12 cellular contexts compared by ENCODE assay signal in genomic region chr1:6178751-6179563, GRCh38. TPM values are rescaled to one million over a fixed set of nuclear protein-coding genes. Genes with fewer than 3 reads are reported as not detected.
DNase-seq lines count a peak whose midpoint lies in the region; ATAC-seq and TF ChIP-seq lines count a peak whose summit lies in the region.
"Had no signal": no experiment of that assay in that cellular context is flagged by ENCODE, and none has a peak within 500 bp of the region (broad histone marks: within the 10 kb centered on the region; RNA-seq: fewer than 3 reads in every experiment).

No MANE protein-coding gene starts in this region.

- peaks cover 35% of the 10 kb centered on the region for H3K27me3 Mint-ChIP-seq in HFFc6 (ENCODE audit: insufficient read depth)
- peaks cover 21% of the 10 kb centered on the region for H3K27me3 Mint-ChIP-seq in chondrocyte (ENCODE audit: low read depth)
- peaks cover 25 to 34% of the 10 kb centered on the region in 2 donors for H3K27me3 Mint-ChIP-seq in natural killer cell treated with Interleukin-12 subunit alpha and Interleukin-12 subunit beta and Interleukin-15 and Interleukin-18, amount 100 ng/mL, for 72 hours

- H3K9me3 Mint-ChIP-seq in HFFc6 (no peaks in the 10 kb centered on the region), chondrocyte (ENCODE audit: low read depth) (no peaks in the 10 kb centered on the region)
- no peaks in the 10 kb centered on the region for H3K9me3 Mint-ChIP-seq in natural killer cell treated with Interleukin-12 subunit alpha and Interleukin-12 subunit beta and Interleukin-15 and Interleukin-18, amount 100 ng/mL, for 72 hours

- DNase-seq in AG20443 (ENCODE audit: low spot score) (peak; percentile 22), HFFc6 (no peak), chondrocyte (ENCODE audit: low spot score) (no peak), KBM-7 (no peak), AML-193 (lab: John Stamatoyannopoulos, UW) (no peak)
- no peak for DNase-seq in natural killer cell treated with Interleukin-12 subunit alpha and Interleukin-12 subunit beta and Interleukin-15 and Interleukin-18, amount 100 ng/mL, for 72 hours (ENCODE audit: low spot score)
- no peak for DNase-seq in activated CD4-positive, CD25-positive, alpha-beta regulatory T cell (lab: John Stamatoyannopoulos, UW)
- DNase-seq: activated CD8-positive, alpha-beta T cell treated with anti-CD3 and anti-CD28 coated beads, Interleukin-2, amount 10 ng/mL, durations not matched to agents 7 days and 5 days; central memory CD4-positive, alpha-beta T cell; Karpas-422; stimulated activated naive CD4-positive, alpha-beta T cell treated with Interleukin-2 at 50 U/mL for 16 hours had no signal

- H3K4me1 Mint-ChIP-seq in HFFc6 (ENCODE audit: low read depth), result peaks cover 27% of the 10 kb centered on the region
- H3K4me1 Mint-ChIP-seq in chondrocyte (ENCODE audit: low read depth), result peaks cover 23% of the 10 kb centered on the region
- H3K4me1 Mint-ChIP-seq in natural killer cell treated with Interleukin-12 subunit alpha and Interleukin-12 subunit beta and Interleukin-15 and Interleukin-18, amount 100 ng/mL, for 72 hours (ENCODE audit: low read depth in 2 of 2), result peaks cover 18 to 23% of the 10 kb centered on the region in 2 donors

- H3K27ac Mint-ChIP-seq in HFFc6 (no peak overlapping the region), chondrocyte (ENCODE audit: unreplicated experiment) (no peak overlapping the region)
- no peak overlapping the region for H3K27ac Mint-ChIP-seq in natural killer cell treated with Interleukin-12 subunit alpha and Interleukin-12 subunit beta and Interleukin-15 and Interleukin-18, amount 100 ng/mL, for 72 hours
- H3K27ac Mint-ChIP-seq: activated CD8-positive, alpha-beta T cell treated with anti-CD3 and anti-CD28 coated beads, Interleukin-2, amount 10 ng/mL, durations not matched to agents 7 days and 5 days had no signal

- TF ChIP-seq CTCF in HFFc6 (IDR thresholded peaks at IDR 0.05) (no peak), chondrocyte (IDR thresholded peaks at IDR 0.05) (no peak)

- ATAC-seq in natural killer cell treated with Interleukin-12 subunit alpha and Interleukin-12 subunit beta and Interleukin-15 and Interleukin-18, amount 100 ng/mL, for 72 hours, result no peak
- no peak for ATAC-seq in HG03439 (IDR thresholded peaks at IDR 0.05; ENCODE audit: unreplicated experiment)
- ATAC-seq: activated CD8-positive, alpha-beta T cell treated with anti-CD3 and anti-CD28 coated beads, Interleukin-2, amount 10 ng/mL, durations not matched to agents 7 days and 5 days had no signal

- H3K4me3 Mint-ChIP-seq in HFFc6, result peak overlapping the region; percentile 30; the same call in 1 of the 2 replicates
- peak overlapping the region; percentile 60 for H3K4me3 Mint-ChIP-seq in chondrocyte (ENCODE audit: unreplicated experiment)
- H3K4me3 Mint-ChIP-seq in natural killer cell treated with Interleukin-12 subunit alpha and Interleukin-12 subunit beta and Interleukin-15 and Interleukin-18, amount 100 ng/mL, for 72 hours, result peak overlapping the region; percentile 66
- H3K4me3 Mint-ChIP-seq: activated CD8-positive, alpha-beta T cell treated with anti-CD3 and anti-CD28 coated beads, Interleukin-2, amount 10 ng/mL, durations not matched to agents 7 days and 5 days had no signal

- H3K36me3 Mint-ChIP-seq in HFFc6 (ENCODE audit: low read depth) (peaks cover 5% of the 10 kb centered on the region; the same call in 1 of the 2 replicates), chondrocyte (ENCODE audit: low read depth) (no peaks in the 10 kb centered on the region)
- H3K36me3 Mint-ChIP-seq in natural killer cell treated with Interleukin-12 subunit alpha and Interleukin-12 subunit beta and Interleukin-15 and Interleukin-18, amount 100 ng/mL, for 72 hours, result peaks cover 4% of the 10 kb centered on the region

- in situ Hi-C loops in KBM-7 (cut with MboI; ENCODE audit: low pct_unique_long_range_greater_than_20kb, low sequenced_read_pairs), result no loop called here

RNA-seq across cellular contexts. Expression of gene CHD5, which starts 1.2 kb away (rescaled TPM):
- total RNA-seq in HFFc6 (2021; fragmentation: NEBNext Ultra II Directional; extraction: Animal tissue kit (Norgen Biotek cat#: 25700)), result under 1 TPM in 4 of 6 experiments, not detected in 2; 0.05 to 0.36 (median 0.16) TPM
- total RNA-seq in chondrocyte, result 0.23 to 1.0 TPM (median 0.42 TPM) in 3 replicates
- under 1 TPM; 0.31 to 0.78 TPM for total RNA-seq in natural killer cell treated with Interleukin-12 subunit alpha and Interleukin-12 subunit beta and Interleukin-15 and Interleukin-18, amount 100 ng/mL, for 72 hours

RNA-seq across cellular contexts. Expression of gene RPL22, which starts 20.4 kb away (rescaled TPM):
- total RNA-seq in HFFc6 (2021; fragmentation: NEBNext Ultra II Directional; extraction: Animal tissue kit (Norgen Biotek cat#: 25700)), result 100 to 1,000 TPM; 233 to 341 (median 324) TPM
- total RNA-seq in chondrocyte, result 208 to 243 TPM (median 220 TPM) in 3 replicates
- 100 to 1,000 TPM; 209 to 355 TPM for total RNA-seq in natural killer cell treated with Interleukin-12 subunit alpha and Interleukin-12 subunit beta and Interleukin-15 and Interleukin-18, amount 100 ng/mL, for 72 hours

RNA-seq across cellular contexts. Expression of gene RNF207, which starts 27.0 kb away (rescaled TPM):
- total RNA-seq in HFFc6 (2021; fragmentation: NEBNext Ultra II Directional; extraction: Animal tissue kit (Norgen Biotek cat#: 25700)), result 1 to 10 TPM; 2.0 to 5.2 (median 2.9) TPM
- 15.6 to 19.9 TPM (median 17.9 TPM) in 3 replicates for total RNA-seq in chondrocyte
- total RNA-seq in natural killer cell treated with Interleukin-12 subunit alpha and Interleukin-12 subunit beta and Interleukin-15 and Interleukin-18, amount 100 ng/mL, for 72 hours, result 10 to 100 TPM in 1 of 2 donors, 1 to 10 TPM in 1; 4.2 to 14.2 TPM

RNA-seq across cellular contexts. Expression of gene ICMT, which starts 56.8 kb away (rescaled TPM):
- 100 to 1,000 TPM in 2 of 6 experiments, 10 to 100 TPM in 4; 89.8 to 116 (median 96.0) TPM for total RNA-seq in HFFc6 (2021; fragmentation: NEBNext Ultra II Directional; extraction: Animal tissue kit (Norgen Biotek cat#: 25700))
- total RNA-seq in chondrocyte, result 72.7 to 94.2 TPM (median 73.1 TPM) in 3 replicates
- 10 to 100 TPM; 44.1 to 71.4 TPM for total RNA-seq in natural killer cell treated with Interleukin-12 subunit alpha and Interleukin-12 subunit beta and Interleukin-15 and Interleukin-18, amount 100 ng/mL, for 72 hours
